8 cellular contexts compared by ENCODE assay signal in genomic region chr10:75230600-75231038, GRCh38. TPM values are rescaled to one million over a fixed set of nuclear protein-coding genes. Genes with fewer than 3 reads are reported as not detected.
DNase-seq lines count a peak whose midpoint lies in the region; ATAC-seq and TF ChIP-seq lines count a peak whose summit lies in the region.

No MANE protein-coding gene starts in this region.

- H3K4me3 ChIP-seq in NB4 (ENCODE audit: low read depth, low read length) (no peak overlapping the region), SU-DHL-6 (ENCODE audit: insufficient read depth, low read length, poor library complexity, severe bottlenecking) (no peak overlapping the region)

- peaks cover 76% of the 10 kb centered on the region for H3F3A ChIP-seq in SU-DHL-6 (ENCODE audit: insufficient read depth)

- whole genome bisulfite sequencing in H9 (ENCODE audit: extremely low coverage, insufficient read length, low lambda C conversion rate) = no CpG with 5 or more reads among the region's 5 CpGs

- H3K4ac ChIP-seq in H9 (ENCODE audit: low read depth, low read length) = no peak overlapping the region

- H3K18ac ChIP-seq in H9 (ENCODE audit: insufficient read length, low read depth, low read length) = no peak overlapping the region

- no peak overlapping the region for H2AK5ac ChIP-seq in H9 (ENCODE audit: insufficient read length, low read length)

- H2AFZ ChIP-seq in H9 (ENCODE audit: low read length) = no peak overlapping the region
- no peak overlapping the region for H2AFZ ChIP-seq in SU-DHL-6 (ENCODE audit: low read depth, low read length, severe bottlenecking)

- H3K27me3 ChIP-seq in H9 (ENCODE audit: insufficient read depth, low read length) (no peaks in the 10 kb centered on the region), SU-DHL-6 (ENCODE audit: low read length) (no peaks in the 10 kb centered on the region)

- H2BK15ac ChIP-seq in H9 (ENCODE audit: low read depth, low read length) = no peak overlapping the region

- TF ChIP-seq CTCF in H9 (conservative IDR thresholded peaks at IDR 0.05) = peak; percentile 92
- peak; percentile 95 for TF ChIP-seq CTCF in NB4 (IDR thresholded peaks at IDR 0.05; ENCODE audit: low read depth, low read length)
- peak; percentile 94 for TF ChIP-seq CTCF in SU-DHL-6 (IDR thresholded peaks at IDR 0.05; ENCODE audit: insufficient read depth, low read length, poor library complexity, severe bottlenecking)

- H3K9me3 ChIP-seq in H9 (ENCODE audit: control insufficient read depth, low read depth, low read length) (no peaks in the 10 kb centered on the region), SU-DHL-6 (ENCODE audit: insufficient read depth, low read length) (no peaks in the 10 kb centered on the region)

- no peak overlapping the region for H2BK20ac ChIP-seq in H9 (ENCODE audit: low read depth, low read length, poor library complexity, severe bottlenecking)

- H3K79me2 ChIP-seq in H9 (ENCODE audit: insufficient read depth, low read length) (peaks cover 4% of the 10 kb centered on the region; the same call in 1 of the 2 replicates), SU-DHL-6 (ENCODE audit: insufficient read depth, low read length) (peaks cover 23% of the 10 kb centered on the region)

- peaks cover 17% of the 10 kb centered on the region for H3K23me2 ChIP-seq in H9 (ENCODE audit: insufficient read length, low read depth, low read length, poor library complexity, severe bottlenecking)

- peak overlapping the region in 2 of 3 experiments; percentile 38 to 81; a peak in 4 of 7 replicates for H3K27ac Mint-ChIP-seq in H9
- peak overlapping the region; percentile 93 for H3K27ac Mint-ChIP-seq in activated naive CD8-positive, alpha-beta T cell treated with anti-CD3 and anti-CD28 coated beads for 36 hours

- H3K4me1 Mint-ChIP-seq in H9 = peaks cover 37 to 40% of the 10 kb centered on the region in 2 experiments
- H3K4me1 Mint-ChIP-seq in activated naive CD8-positive, alpha-beta T cell treated with anti-CD3 and anti-CD28 coated beads for 36 hours = peaks cover 44% of the 10 kb centered on the region

- no peak for TF ChIP-seq POLR2A in NB4 (IDR thresholded peaks at IDR 0.05; ENCODE audit: extremely low read depth, insufficient read length)

- no peak overlapping the region for H3K14ac ChIP-seq in H9 (ENCODE audit: insufficient read depth, low read length)

- no peaks in the 10 kb centered on the region for H3K27me3 Mint-ChIP-seq in H9 (ENCODE audit: low read depth)
- no peaks in the 10 kb centered on the region for H3K27me3 Mint-ChIP-seq in activated naive CD8-positive, alpha-beta T cell treated with anti-CD3 and anti-CD28 coated beads for 36 hours

- no peak overlapping the region for H3K23ac ChIP-seq in H9 (ENCODE audit: insufficient read length, low read depth, low read length)

- peaks cover 17% of the 10 kb centered on the region for H3K36me3 ChIP-seq in SU-DHL-6 (ENCODE audit: low read length)

- no peaks in the 10 kb centered on the region for H3K9me2 ChIP-seq in SU-DHL-6 (replicated peaks; ENCODE audit: insufficient read depth, low read length)

- intact Hi-C loops in Right ventricle myocardium superior (cut with DNase I) = loop anchor here (5.0 kb wide), 1 partner anchor 118 kb away; the partner anchor contains the start of gene SAMD8

- no peak overlapping the region for H4K8ac ChIP-seq in H9 (replicated peaks; ENCODE audit: insufficient read length, low read depth, low read length)

- H3K36me3 Mint-ChIP-seq in H9 (ENCODE audit: insufficient read depth in 1 of 3, low read depth in 3 of 3) = peaks cover 31 to 67% (median 61%) of the 10 kb centered on the region in 3 experiments
- H3K36me3 Mint-ChIP-seq in activated naive CD8-positive, alpha-beta T cell treated with anti-CD3 and anti-CD28 coated beads for 36 hours = peaks cover 39% of the 10 kb centered on the region

- no peaks in the 10 kb centered on the region for H4K20me1 ChIP-seq in H9 (ENCODE audit: control insufficient read depth, insufficient read depth, insufficient read length)
- no peaks in the 10 kb centered on the region; the same call in 1 of the 2 replicates for H4K20me1 ChIP-seq in SU-DHL-6 (ENCODE audit: low read depth, low read length)

- H3K4me3 Mint-ChIP-seq in H9 = no peak overlapping the region
- H3K4me3 Mint-ChIP-seq in activated naive CD8-positive, alpha-beta T cell treated with anti-CD3 and anti-CD28 coated beads for 36 hours = no peak overlapping the region

- H4K91ac ChIP-seq in H9 (ENCODE audit: insufficient read length, low read depth, low read length) = no peak overlapping the region

- no peaks in the 10 kb centered on the region for H3K9me3 Mint-ChIP-seq in H9
- no peaks in the 10 kb centered on the region for H3K9me3 Mint-ChIP-seq in activated naive CD8-positive, alpha-beta T cell treated with anti-CD3 and anti-CD28 coated beads for 36 hours

- H3K4me1 ChIP-seq in H9 (ENCODE audit: insufficient read depth, low read length) = peaks cover 5% of the 10 kb centered on the region; the same call in 1 of the 2 replicates

- no peak overlapping the region for H3K56ac ChIP-seq in H9 (ENCODE audit: insufficient read length, low read depth, low read length)

- no peak overlapping the region for H3K4me2 ChIP-seq in H9 (ENCODE audit: insufficient read depth, insufficient read length, low read length)
- no peak overlapping the region for H3K4me2 ChIP-seq in SU-DHL-6 (ENCODE audit: low read depth, low read length, poor library complexity, severe bottlenecking)

- no peaks in the 10 kb centered on the region for H3K79me1 ChIP-seq in H9 (ENCODE audit: insufficient read depth, low read depth, low read length, poor library complexity, severe bottlenecking)

- no peak overlapping the region for H3K27ac ChIP-seq in H9 (ENCODE audit: insufficient read length, low read depth, low read length)
- no peak overlapping the region for H3K27ac ChIP-seq in SU-DHL-6 (ENCODE audit: low read depth, low read length)

- H2BK5ac ChIP-seq in H9 (ENCODE audit: insufficient read length, low read length) = no peak overlapping the region

- H3T11ph ChIP-seq in H9 (ENCODE audit: low read length) = no peak overlapping the region

- H2BK120ac ChIP-seq in H9 (ENCODE audit: low read depth, low read length, poor library complexity, severe bottlenecking) = no peak overlapping the region

- no peak overlapping the region for H2BK12ac ChIP-seq in H9 (ENCODE audit: insufficient read length, low read depth, low read length)

- ATAC-seq in Right ventricle myocardium superior (ENCODE audit: poor library complexity) (no peak), HG03025 (IDR thresholded peaks at IDR 0.05; ENCODE audit: low FRiP score, unreplicated experiment) (no peak)

- H3K9ac ChIP-seq in H9 (ENCODE audit: extremely low read depth, insufficient read length, low read length) = no peak overlapping the region
- H3K9ac ChIP-seq in SU-DHL-6 (ENCODE audit: low read length) = no peak overlapping the region

- peak; percentile 86 for DNase-seq in ELF-1 (ENCODE audit: low read depth, low spot score)
- DNase-seq in H9 = peak; percentile 83
- DNase-seq in NB4 (ENCODE audit: low read depth) = peak; percentile 90
- DNase-seq in activated naive CD8-positive, alpha-beta T cell treated with anti-CD3 and anti-CD28 coated beads for 36 hours = peak; percentile 89
- DNase-seq in Right ventricle myocardium superior = peak; percentile 95
- DNase-seq in putamen (ENCODE audit: low spot score) = peak; percentile 81

- H4K5ac ChIP-seq in H9 (ENCODE audit: insufficient read length, low read depth, low read length) = no peak overlapping the region

RNA-seq across cellular contexts. Expression of gene COMTD1, which starts 5.1 kb away (rescaled TPM):
- total RNA-seq in H9 (2021) = 28.3 and 29.9 TPM in 2 replicates
- 10 to 100 TPM; 54.7 to 58.6 TPM for total RNA-seq in activated naive CD8-positive, alpha-beta T cell treated with anti-CD3 and anti-CD28 coated beads for 36 hours
- total RNA-seq in Right ventricle myocardium superior = 34.0 TPM

RNA-seq across cellular contexts. Expression of gene VDAC2, which starts 20.0 kb away (rescaled TPM):
- total RNA-seq in H9 (2021) (264 and 271 TPM in 2 replicates), Right ventricle myocardium superior (486 TPM)
- 100 to 1,000 TPM; 266 to 276 TPM for total RNA-seq in activated naive CD8-positive, alpha-beta T cell treated with anti-CD3 and anti-CD28 coated beads for 36 hours
